ENCODE assay signal across 8 cellular contexts in the genomic region with DNA sequence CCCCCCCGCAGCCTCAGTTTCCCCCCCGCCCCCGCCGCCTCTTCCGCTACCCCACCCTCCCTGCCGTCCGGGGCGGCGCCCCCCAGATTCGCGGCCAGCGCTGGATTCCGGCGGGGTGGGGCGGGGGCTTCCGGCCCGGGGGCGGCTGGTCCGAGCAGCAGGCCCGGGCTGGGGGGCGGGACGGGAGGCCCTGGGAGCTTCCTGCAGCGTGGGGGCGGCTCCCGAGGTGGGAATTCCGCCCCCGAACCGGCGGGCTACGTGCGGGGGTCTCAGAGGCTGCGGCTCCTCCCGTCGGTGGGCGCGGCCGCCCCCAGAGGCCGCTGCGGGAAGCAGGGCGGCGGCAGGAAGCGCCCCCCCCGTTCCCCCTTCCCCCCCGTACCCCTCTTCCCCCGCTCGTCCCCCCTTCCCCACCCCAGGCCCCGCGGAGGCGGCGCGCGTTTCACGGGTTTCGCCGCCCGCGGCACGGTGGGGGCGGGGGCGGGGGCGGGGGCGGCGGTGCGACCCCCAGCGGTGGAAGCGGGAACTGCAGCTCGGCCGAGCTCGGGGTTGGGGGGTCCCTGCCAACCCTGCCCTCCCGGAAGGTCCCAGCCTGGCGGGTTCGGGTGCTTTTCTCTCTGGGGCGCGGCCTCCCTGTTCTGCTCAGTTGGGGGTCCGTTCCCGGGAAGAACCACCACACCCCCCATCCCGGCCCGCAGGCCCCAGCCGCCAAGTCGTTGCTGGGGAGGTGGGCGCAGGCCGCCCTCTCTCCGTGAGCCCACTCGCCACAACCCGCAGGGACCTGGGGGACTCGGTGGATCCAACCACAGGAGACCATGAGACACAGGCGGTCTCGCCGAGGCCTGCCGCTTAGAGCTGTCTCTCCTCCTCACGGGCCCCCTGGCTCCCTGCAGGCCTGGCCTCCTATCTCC.
A peak's percentile ranks its signal among the peaks of the same experiment; 100 is the strongest.
DNase-seq lines count a peak whose midpoint lies in the region; ATAC-seq and TF ChIP-seq lines count a peak whose summit lies in the region.

No MANE protein-coding gene starts in this region.

- WGBS in body of pancreas, 2 donors: 0 to 21% methylated on average over 3 to 26 of the region's 91 CpGs

- peak; percentile 56 to 100 (median 69) for TF ChIP-seq CTCF in body of pancreas (IDR thresholded peaks at IDR 0.05)

- H3K36me3 Mint-ChIP-seq in immature natural killer cell: no peaks in the 10 kb centered on the region

- peaks cover 0 to 6% of the 10 kb centered on the region in 2 donors for H3K4me1 Mint-ChIP-seq in immature natural killer cell

- peaks cover 27% of the 10 kb centered on the region for H3K4me1 ChIP-seq in body of pancreas

- H3K36me3 ChIP-seq in body of pancreas (replicated peaks in 1 of 2; ENCODE audit: insufficient read depth in 1 of 2, low read depth in 2 of 2): no peaks in the 10 kb centered on the region

- peak overlapping the region in 5 of 6 donors; percentile 30 to 82 (median 70) for H3K27ac Mint-ChIP-seq in immature natural killer cell

- H3K27me3 Mint-ChIP-seq in immature natural killer cell (ENCODE audit: low read depth in 3 of 3): peaks cover 2 to 14% (median 4%) of the 10 kb centered on the region in 3 donors

- H3K27me3 ChIP-seq in body of pancreas: no peaks in the 10 kb centered on the region

- peak overlapping the region; percentile 62 to 77 (median 65) for H3K27ac ChIP-seq in body of pancreas

- H3K4me3 ChIP-seq in body of pancreas: peak overlapping the region; percentile 41 to 45

- peak; percentile 45 for ATAC-seq in HG02642 (IDR thresholded peaks at IDR 0.05; ENCODE audit: poor library complexity, unreplicated experiment)
- peak; percentile 31 for ATAC-seq in body of pancreas
- no peak for ATAC-seq in HG03460 (IDR thresholded peaks at IDR 0.05; ENCODE audit: unreplicated experiment)
- no peak for ATAC-seq in HG02588 (IDR thresholded peaks at IDR 0.05; ENCODE audit: unreplicated experiment)

- no peaks in the 10 kb centered on the region for H3K9me3 Mint-ChIP-seq in immature natural killer cell

- intact Hi-C loops in body of pancreas (cut with DNase I): loop anchor here (5.0 kb wide), 1 partner anchor 113 kb away; no protein-coding TSS in a partner anchor

- DNase-seq in AG20443 (ENCODE audit: low spot score): peak; percentile 92
- DNase-seq in T-helper 9 cell: peak; percentile 62
- peak in 2 of 4 donors; percentile 41 to 53 for DNase-seq in body of pancreas
- peak; percentile 73 to 80 (median 80) for DNase-seq in immature natural killer cell
- DNase-seq in stimulated activated CD4-positive, alpha-beta T cell treated with anti-CD3 and anti-CD28 coated beads, Interleukin-4, amount 100 ng/mL, for 1 hour: peak; percentile 63

- H3K9me3 ChIP-seq in body of pancreas: no peaks in the 10 kb centered on the region

- no peak for TF ChIP-seq POLR2A in body of pancreas (IDR thresholded peaks at IDR 0.05)

- H3K4me3 Mint-ChIP-seq in immature natural killer cell: peak overlapping the region; percentile 33 to 68 (median 51)

Comparison
In these comparisons a context has a peak if more than half of its experiments do, and no peak if none do; other contexts are left out.
1. ATAC-seq: peak in HG02642 (single experiment) and body of pancreas (single experiment); none in HG03460 (single experiment) and HG02588 (single experiment).